ENCODE assay signal across 24 cellular contexts in genomic region chr6:33113720-33114119, GRCh38. TPM values are rescaled to one million over a fixed set of nuclear protein-coding genes. Genes with fewer than 3 reads are reported as not detected.
DNase-seq lines count a peak whose midpoint lies in the region; FAIRE-seq and TF ChIP-seq lines count a peak whose summit lies in the region.
"Had no signal": no experiment of that assay in that cellular context is flagged by ENCODE, and none has a peak within 500 bp of the region (broad histone marks: within the 10 kb centered on the region; RNA-seq: fewer than 3 reads in every experiment).

No MANE protein-coding gene starts in this region.

- H3K4me2 ChIP-seq in BLaER1, result peak overlapping the region; percentile 41; the same call in 1 of the 2 replicates
- H3K4me2 ChIP-seq in OCI-LY3 (ENCODE audit: low read length), result peak overlapping the region; percentile 56
- H3K4me2 ChIP-seq: SK-N-SH had no signal

- H3K79me2 ChIP-seq in OCI-LY3 (ENCODE audit: low read length), result no peaks in the 10 kb centered on the region

- intact Hi-C loops in esophagus muscularis mucosa (cut with DNase I), result no loop called here

- H3K9me3 ChIP-seq in BLaER1, result no peaks in the 10 kb centered on the region
- no peaks in the 10 kb centered on the region for H3K9me3 ChIP-seq in OCI-LY3 (ENCODE audit: insufficient read depth, low read length)
- no peaks in the 10 kb centered on the region for H3K9me3 ChIP-seq in esophagus muscularis mucosa
- H3K9me3 ChIP-seq: SK-N-SH had no signal

- no peak for TF ChIP-seq CTCF in OCI-LY3 (IDR thresholded peaks at IDR 0.05; ENCODE audit: low read depth, low read length)
- no peak for TF ChIP-seq CTCF in esophagus muscularis mucosa (IDR thresholded peaks at IDR 0.05)
- TF ChIP-seq CTCF in progenitor cell of endocrine pancreas (IDR thresholded peaks at IDR 0.05; ENCODE audit: unreplicated experiment), result no peak

- FAIRE-seq in GM12892 (lab: Jason Lieb, UNC), result peak; percentile 27
- FAIRE-seq: HepG2 had no signal

- H3K9ac ChIP-seq in BLaER1 (no peak overlapping the region), OCI-LY3 (ENCODE audit: low read length) (no peak overlapping the region)
- H3K9ac ChIP-seq: SK-N-SH had no signal

- peaks cover 73% of the 10 kb centered on the region for H3K27me3 Mint-ChIP-seq in progenitor cell of endocrine pancreas

- H2AFZ ChIP-seq in OCI-LY3 (ENCODE audit: low read depth, low read length), result no peak overlapping the region

- no peak overlapping the region for H3K4me3 Mint-ChIP-seq in progenitor cell of endocrine pancreas (ENCODE audit: low read depth)
- H3K4me3 Mint-ChIP-seq: H9 had no signal

- H3K27me3 ChIP-seq in BLaER1, result peaks cover 30% of the 10 kb centered on the region
- H3K27me3 ChIP-seq in OCI-LY3 (ENCODE audit: low read depth, low read length), result 0 out of 2 replicates have a peak, but pooled peaks cover 4% of the 10 kb centered on the region
- peaks cover 0 to 72% (median 26%) of the 10 kb centered on the region in 4 donors for H3K27me3 ChIP-seq in esophagus muscularis mucosa

- no peaks in the 10 kb centered on the region for H3K9me3 Mint-ChIP-seq in progenitor cell of endocrine pancreas (ENCODE audit: low read depth)
- H3K9me3 Mint-ChIP-seq: H9 had no signal

- H4K20me1 ChIP-seq in BLaER1 (no peaks in the 10 kb centered on the region), OCI-LY3 (ENCODE audit: insufficient read depth, low read length) (no peaks in the 10 kb centered on the region)

- H3K4me3 ChIP-seq in BLaER1, result no peak overlapping the region
- H3K4me3 ChIP-seq in OCI-LY3 (ENCODE audit: low read length), result no peak overlapping the region
- no peak overlapping the region for H3K4me3 ChIP-seq in esophagus muscularis mucosa

- H3K27ac Mint-ChIP-seq in progenitor cell of endocrine pancreas, result no peak overlapping the region

- H3K27ac ChIP-seq in BLaER1 (no peak overlapping the region), OCI-LY3 (ENCODE audit: low read length) (no peak overlapping the region), esophagus muscularis mucosa (replicated peaks in 1 of 4) (no peak overlapping the region)
- H3K27ac ChIP-seq: C4-2B had no signal

- TF ChIP-seq POLR2A in GM12892 (IDR thresholded peaks at IDR 0.05; ENCODE audit: low read depth, low read length) (no peak), esophagus muscularis mucosa (IDR thresholded peaks at IDR 0.05; ENCODE audit: low read depth) (no peak)

- DNase-seq in GM12892 (ENCODE audit: insufficient read length) (no peak), esophagus muscularis mucosa (ENCODE audit: extremely low spot score) (peak; percentile 75), germinal center (ENCODE audit: low spot score) (no peak), NOMO-1 treated with dmso at 0.1 percent for 144 hours (lab: John Stamatoyannopoulos, UW; ENCODE audit: unreplicated experiment) (no peak), progenitor cell of endocrine pancreas (ENCODE audit: low spot score, unreplicated experiment) (no peak), NCI-H1105 (lab: John Stamatoyannopoulos, UW) (no peak)
- DNase-seq: DMS79 treated with DMSO at 0.1 percent for 48 hours; H9; KG1; NCI-H1417 treated with DMSO at 0.1 percent for 48 hours; NCI-H187 treated with DMSO at 0.1 percent for 48 hours; NCI-H2171; NCI-H446; NCI-H526 treated with DMSO at 0.1 percent for 48 hours; NK-92 treated with Interleukin-12 subunit alpha and Interleukin-12 subunit beta, amount 100 ng/mL, for 24 hours; RPMI8226; SHP77 treated with DMSO at 0.1 percent for 48 hours; SK-N-SH had no signal

- H3K36me3 ChIP-seq in BLaER1 (no peaks in the 10 kb centered on the region), OCI-LY3 (replicated peaks; ENCODE audit: low read depth, low read length) (no peaks in the 10 kb centered on the region), esophagus muscularis mucosa (no peaks in the 10 kb centered on the region)

- 62% methylated on average over 7 of the region's 7 CpGs for WGBS in esophagus muscularis mucosa

- H3K36me3 Mint-ChIP-seq in progenitor cell of endocrine pancreas (ENCODE audit: insufficient read depth), result no peaks in the 10 kb centered on the region

- H3K4me1 ChIP-seq in BLaER1 (peaks cover 32% of the 10 kb centered on the region), OCI-LY3 (ENCODE audit: low read length) (peaks cover 34% of the 10 kb centered on the region), esophagus muscularis mucosa (peaks cover 0 to 12% (median 7%) of the 10 kb centered on the region in 4 donors)

- peaks cover 16% of the 10 kb centered on the region for H3K4me1 Mint-ChIP-seq in progenitor cell of endocrine pancreas (ENCODE audit: low read depth)

- no peak for TF ChIP-seq EP300 in esophagus muscularis mucosa (IDR thresholded peaks at IDR 0.05)

RNA-seq across cellular contexts. Expression of gene HLA-DPB1, which starts 37.9 kb away (rescaled TPM):
- polyA plus RNA-seq in GM12892 (2012; ENCODE audit: missing spikeins), result 455 TPM
- total RNA-seq in esophagus muscularis mucosa (10 to 100 TPM; 38.6 to 95.8 (median 61.7) TPM), progenitor cell of endocrine pancreas (13.5 and 17.9 TPM in 2 replicates)
- total RNA-seq: G401, HepG2, M059J had no signal
- polyA plus RNA-seq: HepG2 had no signal

RNA-seq across cellular contexts. Expression of gene HLA-DPA1, which starts 40.3 kb away (rescaled TPM):
- 1,233 TPM for polyA plus RNA-seq in GM12892 (2012; ENCODE audit: missing spikeins)
- total RNA-seq in esophagus muscularis mucosa, result 10 to 100 TPM; 28.5 to 91.3 (median 65.9) TPM
- total RNA-seq in progenitor cell of endocrine pancreas, result 0.89 and 1.8 TPM in 2 replicates
- total RNA-seq: G401, HepG2 had no signal
- polyA plus RNA-seq: HepG2 had no signal

Comparison
In these comparisons a context has a peak if more than half of its experiments do, and no peak if none do; other contexts are left out.
1. RNA of gene HLA-DPA1, which starts 40.3 kb away (total RNA-seq): 28.5 to 91.3 TPM in esophagus muscularis mucosa; 0.89 to 1.8 TPM in progenitor cell of endocrine pancreas; every median in the first group is over 10 times any median in the second.